In genomic region chr22:43090130-43090789, GRCh38 we compare ENCODE assay signal across 8 cellular contexts. TPM values are rescaled to one million over a fixed set of nuclear protein-coding genes. Genes with fewer than 3 reads are reported as not detected.
DNase-seq lines count a peak whose midpoint lies in the region; ATAC-seq and TF ChIP-seq lines count a peak whose summit lies in the region.

No MANE protein-coding gene starts in this region.

- WGBS in sigmoid colon, 2 donors, result 62 to 66% methylated on average over 6 of the region's 6 CpGs

- H3K4me3 ChIP-seq in right atrium auricular region (no peak overlapping the region), sigmoid colon (no peak overlapping the region)

- no peaks in the 10 kb centered on the region for H3K9me3 ChIP-seq in right atrium auricular region
- no peaks in the 10 kb centered on the region for H3K9me3 ChIP-seq in sigmoid colon

- ATAC-seq in GM21737 (IDR thresholded peaks at IDR 0.05; ENCODE audit: unreplicated experiment) (no peak), GM21576 (IDR thresholded peaks at IDR 0.05; ENCODE audit: unreplicated experiment) (no peak)

- in situ Hi-C loops in G401 (cut with HindIII; ENCODE audit: low sequenced_read_pairs), result no loop called here

- DNase-seq in G401 (ENCODE audit: low spot score) (peak; percentile 93), LoVo (ENCODE audit: low spot score) (peak; percentile 75), SIG-M5 treated with dmso at 0.1 percent for 504 hours (lab: John Stamatoyannopoulos, UW; ENCODE audit: unreplicated experiment) (peak; percentile 91), amniotic epithelial cell (ENCODE audit: low read depth) (peak; percentile 93), right atrium auricular region (ENCODE audit: low spot score) (peak; percentile 72), sigmoid colon (peak; percentile 72)

- peak overlapping the region in 1 of 2 donors; percentile 48 for H3K27ac ChIP-seq in right atrium auricular region
- peak overlapping the region in 2 of 4 donors; percentile 68 to 77 for H3K27ac ChIP-seq in sigmoid colon

- intact Hi-C loops in sigmoid colon (cut with DNase I), result loop anchor here (5.0 kb wide), 1 partner anchor 313 kb away; no protein-coding TSS in a partner anchor

- H3K4me1 ChIP-seq in right atrium auricular region, result peaks cover 0 to 20% of the 10 kb centered on the region in 2 donors
- H3K4me1 ChIP-seq in sigmoid colon, result peaks cover 0 to 12% (median 9%) of the 10 kb centered on the region in 4 donors

- TF ChIP-seq CTCF in right atrium auricular region (IDR thresholded peaks at IDR 0.05), result peak in 1 of 2 donors; percentile 56
- TF ChIP-seq CTCF in sigmoid colon (IDR thresholded peaks at IDR 0.05), result no peak

- H3K36me3 ChIP-seq in right atrium auricular region, result no peaks in the 10 kb centered on the region
- H3K36me3 ChIP-seq in sigmoid colon, result no peaks in the 10 kb centered on the region

- H3K27me3 ChIP-seq in right atrium auricular region (no peaks in the 10 kb centered on the region), sigmoid colon (no peaks in the 10 kb centered on the region)

- TF ChIP-seq EP300 in sigmoid colon (IDR thresholded peaks at IDR 0.05), result no peak

- no peak for TF ChIP-seq POLR2A in sigmoid colon (IDR thresholded peaks at IDR 0.05)

RNA-seq across cellular contexts. Expression of gene TTLL1, which starts 1.1 kb away (rescaled TPM):
- total RNA-seq in G401 (2014; rRNA removed; shearing (Covaris generic)), result 7.1 and 10.3 TPM in 2 replicates
- total RNA-seq in right atrium auricular region (1 to 10 TPM; 4.4 to 5.2 TPM), sigmoid colon (1 to 10 TPM; 4.3 to 6.4 (median 5.5) TPM)
- polyA plus RNA-seq in sigmoid colon, result 1 to 10 TPM; 2.4 to 3.7 (median 3.0) TPM

RNA-seq across cellular contexts. Expression of gene BIK, which starts 20.3 kb away (rescaled TPM):
- 4.6 and 6.9 TPM in 2 replicates for total RNA-seq in G401 (2014; rRNA removed; shearing (Covaris generic))
- under 1 TPM in 1 of 2 donors, not detected in 1; 0.63 TPM for total RNA-seq in right atrium auricular region
- not detected for total RNA-seq in sigmoid colon
- 10 to 100 TPM; 29.6 to 39.1 (median 35.4) TPM for polyA plus RNA-seq in sigmoid colon

RNA-seq across cellular contexts. Expression of gene MCAT, which starts 52.9 kb away (rescaled TPM):
- 23.4 and 35.6 TPM in 2 replicates for total RNA-seq in G401 (2014; rRNA removed; shearing (Covaris generic))
- total RNA-seq in right atrium auricular region, result 10 to 100 TPM; 16.1 to 17.6 TPM
- total RNA-seq in sigmoid colon, result 10 to 100 TPM; 15.3 to 20.8 (median 17.9) TPM
- polyA plus RNA-seq in sigmoid colon, result 10 to 100 TPM; 10.2 to 23.4 (median 14.3) TPM
